ENCODE assay signal across 26 cellular contexts in the genomic region with DNA sequence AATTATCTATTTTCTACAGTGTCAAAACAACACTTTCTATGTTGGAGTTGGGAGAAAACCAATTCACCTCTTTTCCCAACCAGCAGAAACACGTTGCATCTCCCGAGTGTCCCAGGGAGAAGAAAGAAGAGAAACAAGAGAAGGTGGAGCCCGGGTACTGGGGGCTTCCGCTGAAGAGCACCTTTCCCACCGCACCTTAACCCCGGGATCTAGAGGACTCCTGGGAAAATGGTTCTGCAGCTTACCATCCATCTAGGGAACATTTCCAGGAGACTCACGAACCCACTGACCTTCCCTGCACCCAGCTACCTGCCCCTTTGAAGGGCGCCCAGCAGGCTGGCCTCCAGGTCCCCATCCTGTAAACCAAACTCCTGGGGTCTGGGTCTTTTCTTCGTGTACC.
"Had no signal": no experiment of that assay in that cellular context is flagged by ENCODE, and none has a peak within 500 bp of the region (broad histone marks: within the 10 kb centered on the region; RNA-seq: fewer than 3 reads in every experiment).

No MANE protein-coding gene starts in this region.

- H3K4me1 ChIP-seq: neural progenitor cell, pancreas, prostate gland, right lobe of liver, sigmoid colon, testis, tibial nerve, upper lobe of left lung had no signal

- H3K4me1 Mint-ChIP-seq: naive thymus-derived CD4-positive, alpha-beta T cell; natural killer cell; stimulated activated effector memory CD8-positive, alpha-beta T cell treated with anti-CD3 and anti-CD28 coated beads, Interleukin-12 subunit alpha, Interleukin-12 subunit beta, amount 100 ng/mL, for 72 hours; stimulated activated naive CD8-positive, alpha-beta T cell treated with anti-CD3 and anti-CD28 coated beads, Interleukin-15, amount 100 ng/mL, for 72 hours had no signal

- H3K36me3 Mint-ChIP-seq: naive thymus-derived CD4-positive, alpha-beta T cell; natural killer cell; neural progenitor cell; stimulated activated effector memory CD8-positive, alpha-beta T cell treated with anti-CD3 and anti-CD28 coated beads, Interleukin-12 subunit alpha, Interleukin-12 subunit beta, amount 100 ng/mL, for 72 hours had no signal

- H3K27me3 ChIP-seq: neural progenitor cell, right lobe of liver, sigmoid colon, testis, tibial nerve, upper lobe of left lung had no signal

- H3K27ac Mint-ChIP-seq: naive thymus-derived CD4-positive, alpha-beta T cell; natural killer cell; nephron; neural progenitor cell; stimulated activated effector memory CD8-positive, alpha-beta T cell treated with anti-CD3 and anti-CD28 coated beads, Interleukin-12 subunit alpha, Interleukin-12 subunit beta, amount 100 ng/mL, for 72 hours had no signal

- H3K4me3 ChIP-seq: neural progenitor cell, pancreas, prostate gland, right lobe of liver, sigmoid colon, suprapubic skin, testis, tibial nerve, upper lobe of left lung had no signal

- H3K9me3 ChIP-seq: pancreas, prostate gland, right lobe of liver, sigmoid colon, suprapubic skin, testis, tibial nerve, upper lobe of left lung had no signal

- H3K9ac ChIP-seq: neural progenitor cell had no signal

- H3K9me3 Mint-ChIP-seq: neural progenitor cell had no signal

- H3K27me3 Mint-ChIP-seq: stimulated activated naive CD8-positive, alpha-beta T cell treated with anti-CD3 and anti-CD28 coated beads, Interleukin-15, amount 100 ng/mL, for 72 hours had no signal

- DNase-seq: naive thymus-derived CD4-positive, alpha-beta T cell; natural killer cell; occipital lobe; retina; right cardiac atrium; right lobe of liver; sigmoid colon; small intestine; stimulated activated CD4-positive, alpha-beta T cell treated with anti-CD3 and anti-CD28 coated beads, Interleukin-15, amount 100 ng/mL, for 24 hours; stimulated activated CD4-positive, alpha-beta T cell treated with anti-CD3 and anti-CD28 coated beads, Interleukin-2, amount 100 ng/mL, for 24 hours; stimulated activated CD4-positive, alpha-beta T cell treated with anti-CD3 and anti-CD28 coated beads, Interleukin-2, amount 100 ng/mL, for 48 hours; stimulated activated CD4-positive, alpha-beta T cell treated with anti-CD3 and anti-CD28 coated beads, Interleukin-4, amount 100 ng/mL, for 24 hours; stimulated activated naive CD4-positive, alpha-beta T cell; stimulated activated naive CD8-positive, alpha-beta T cell treated with anti-CD3 and anti-CD28 coated beads, Interleukin-15, amount 100 ng/mL, for 72 hours; stimulated activated naive CD8-positive, alpha-beta T cell treated with anti-CD3 and anti-CD28 coated beads, Interleukin-15, Interleukin-2, amounts not matched to agents 100 U/mL and 50 U/mL, for 24 hours; substantia nigra; testis; trophoblast cell; upper lobe of left lung had no signal

- H3K27ac ChIP-seq: neural progenitor cell, pancreas, prostate gland, right lobe of liver, sigmoid colon, suprapubic skin, testis, tibial nerve, upper lobe of left lung had no signal

- ATAC-seq: naive thymus-derived CD4-positive, alpha-beta T cell; natural killer cell; pancreas; right cardiac atrium; right lobe of liver; stimulated activated effector memory CD8-positive, alpha-beta T cell treated with anti-CD3 and anti-CD28 coated beads, Interleukin-12 subunit alpha, Interleukin-12 subunit beta, amount 100 ng/mL, for 72 hours; stimulated activated naive CD8-positive, alpha-beta T cell treated with anti-CD3 and anti-CD28 coated beads, Interleukin-15, amount 100 ng/mL, for 72 hours; stimulated activated naive CD8-positive, alpha-beta T cell treated with anti-CD3 and anti-CD28 coated beads, Interleukin-15, Interleukin-2, amounts not matched to agents 100 U/mL and 50 U/mL, for 24 hours had no signal

- H3K36me3 ChIP-seq: neural progenitor cell, pancreas, prostate gland, right lobe of liver, sigmoid colon, suprapubic skin, tibial nerve, upper lobe of left lung had no signal

- H3K4me3 Mint-ChIP-seq: naive thymus-derived CD4-positive, alpha-beta T cell; natural killer cell; nephron; neural progenitor cell; stimulated activated effector memory CD8-positive, alpha-beta T cell treated with anti-CD3 and anti-CD28 coated beads, Interleukin-12 subunit alpha, Interleukin-12 subunit beta, amount 100 ng/mL, for 72 hours; stimulated activated naive CD8-positive, alpha-beta T cell treated with anti-CD3 and anti-CD28 coated beads, Interleukin-15, amount 100 ng/mL, for 72 hours had no signal
